ENCODE assay signal across 12 cellular contexts in genomic region chr19:49862411-49863253, GRCh38. TPM values are rescaled to one million over a fixed set of nuclear protein-coding genes. Genes with fewer than 3 reads are reported as not detected.
DNase-seq lines count a peak whose midpoint lies in the region; ATAC-seq and TF ChIP-seq lines count a peak whose summit lies in the region.
"Had no signal": no experiment of that assay in that cellular context is flagged by ENCODE, and none has a peak within 500 bp of the region (broad histone marks: within the 10 kb centered on the region; RNA-seq: fewer than 3 reads in every experiment).

No MANE protein-coding gene starts in this region.

- TF ChIP-seq POLR2A in stomach (IDR thresholded peaks at IDR 0.05), result no peak

- H3K4me3 ChIP-seq in heart right ventricle (no peak overlapping the region), stomach (no peak overlapping the region)
- H3K4me3 ChIP-seq: SJCRH30 had no signal

- H3K9me3 ChIP-seq in heart right ventricle, result no peaks in the 10 kb centered on the region
- no peaks in the 10 kb centered on the region for H3K9me3 ChIP-seq in stomach
- H3K9me3 ChIP-seq: SJCRH30 had no signal

- peaks cover 9% of the 10 kb centered on the region for H3K4me1 Mint-ChIP-seq in glutamatergic neuron (ENCODE audit: low read depth, unreplicated experiment)

- no peaks in the 10 kb centered on the region for H3K27me3 ChIP-seq in heart right ventricle
- H3K27me3 ChIP-seq in stomach, result no peaks in the 10 kb centered on the region
- H3K27me3 ChIP-seq: SJCRH30 had no signal

- peaks cover 0 to 74% (median 25%) of the 10 kb centered on the region in 9 donors for H3K36me3 ChIP-seq in heart right ventricle
- peaks cover 59 to 75% (median 72%) of the 10 kb centered on the region in 4 donors for H3K36me3 ChIP-seq in stomach

- no peak for TF ChIP-seq EP300 in stomach (IDR thresholded peaks at IDR 0.05)

- DNase-seq in Right ventricle myocardium inferior (ENCODE audit: missing footprints), result peak; percentile 66
- no peak for DNase-seq in heart right ventricle
- DNase-seq in NCI-H69 (lab: John Stamatoyannopoulos, UW), result peak; percentile 53
- DNase-seq in glutamatergic neuron, result peak; percentile 72
- DNase-seq in stomach, result no peak
- no peak for DNase-seq in NCI-H748 (lab: John Stamatoyannopoulos, UW; ENCODE audit: unreplicated experiment)
- DNase-seq: activated effector memory CD4-positive, alpha-beta T cell treated with anti-CD3 and anti-CD28 coated beads, Interleukin-2, amount 50 U/mL, for 16 hours; DMS79 treated with DMSO at 0.1 percent for 48 hours; natural killer cell had no signal

- ATAC-seq in Right ventricle myocardium inferior, result no peak
- no peak for ATAC-seq in heart right ventricle
- no peak for ATAC-seq in activated CD4-positive, CD25-positive, alpha-beta regulatory T cell treated with anti-CD3 and anti-CD28 coated beads, Interleukin-2, amount 50 U/mL, for 24 hours
- ATAC-seq in HG02884 (IDR thresholded peaks at IDR 0.05; ENCODE audit: unreplicated experiment), result no peak

- intact Hi-C loops in Right ventricle myocardium inferior (cut with DNase I), result no loop called here
- intact Hi-C loops in heart right ventricle (cut with DNase I), result loop anchor here in 1 of 10 donors (10.0 kb wide), 1 partner anchor 348 kb away; the partner anchor contains the start of gene FCGRT
- intact Hi-C loops in stomach (cut with DNase I; ENCODE audit: low total_unique reads), result no loop called here

- H3K27ac ChIP-seq in heart right ventricle (no peak overlapping the region), stomach (peak overlapping the region in 3 of 5 donors; percentile 53 to 78 (median 75))
- H3K27ac ChIP-seq: SJCRH30 had no signal

- 56 to 73% methylated on average over 47 of the region's 47 CpGs for WGBS in heart right ventricle, 2 donors
- WGBS in stomach, 5 donors, result 78 to 85% (median 84%) methylated on average over 44 to 47 of the region's 47 CpGs

- H3K9me3 Mint-ChIP-seq in glutamatergic neuron (ENCODE audit: unreplicated experiment), result peaks cover 10% of the 10 kb centered on the region
- H3K9me3 Mint-ChIP-seq: natural killer cell had no signal

- H3K4me1 ChIP-seq in heart right ventricle, result peaks cover 12 to 30% (median 24%) of the 10 kb centered on the region in 9 donors
- H3K4me1 ChIP-seq in stomach, result peaks cover 39 to 55% (median 48%) of the 10 kb centered on the region in 4 donors

- peaks cover 11% of the 10 kb centered on the region for H3K27me3 Mint-ChIP-seq in glutamatergic neuron (ENCODE audit: unreplicated experiment)

- TF ChIP-seq CTCF in heart right ventricle (IDR thresholded peaks at IDR 0.05), result peak in 1 of 9 donors; percentile 4
- TF ChIP-seq CTCF in glutamatergic neuron (IDR thresholded peaks at IDR 0.05; ENCODE audit: partially characterized antibody, unreplicated experiment), result peak; percentile 19
- TF ChIP-seq CTCF in stomach (IDR thresholded peaks at IDR 0.05), result no peak

- no peak overlapping the region for H3K27ac Mint-ChIP-seq in glutamatergic neuron (ENCODE audit: unreplicated experiment)

- no peak overlapping the region for H3K4me3 Mint-ChIP-seq in glutamatergic neuron (ENCODE audit: unreplicated experiment)
- H3K4me3 Mint-ChIP-seq: natural killer cell had no signal

- H3K36me3 Mint-ChIP-seq in glutamatergic neuron (ENCODE audit: unreplicated experiment), result no peaks in the 10 kb centered on the region
- H3K36me3 Mint-ChIP-seq: natural killer cell had no signal

RNA-seq across cellular contexts. Expression of gene PNKP, which starts 4.7 kb away (rescaled TPM):
- total RNA-seq in Right ventricle myocardium inferior (36.9 TPM), heart right ventricle (10 to 100 TPM; 24.0 to 43.9 (median 34.6) TPM), glutamatergic neuron (ENCODE audit: unreplicated experiment) (81.3 TPM), stomach (100 to 1,000 TPM in 3 of 5 donors, 10 to 100 TPM in 2; 30.3 to 208 (median 115) TPM)
- polyA plus RNA-seq in heart right ventricle (10 to 100 TPM; 31.8 to 91.7 TPM), stomach (10 to 100 TPM; 38.9 to 69.7 (median 39.7) TPM)

RNA-seq across cellular contexts. Expression of gene PTOV1, which starts 11.7 kb away (rescaled TPM):
- total RNA-seq in Right ventricle myocardium inferior (122 TPM), heart right ventricle (100 to 1,000 TPM in 3 of 10 donors, 10 to 100 TPM in 7; 67.8 to 137 (median 90.0) TPM), glutamatergic neuron (ENCODE audit: unreplicated experiment) (342 TPM), stomach (100 to 1,000 TPM in 3 of 5 donors, 10 to 100 TPM in 2; 45.0 to 186 (median 102) TPM)
- polyA plus RNA-seq in heart right ventricle (100 to 1,000 TPM; 107 to 220 TPM), stomach (100 to 1,000 TPM; 117 to 131 (median 118) TPM)

RNA-seq across cellular contexts. Expression of gene AKT1S1, which starts 14.5 kb away (rescaled TPM):
- 37.2 TPM for total RNA-seq in Right ventricle myocardium inferior
- total RNA-seq in heart right ventricle, result 10 to 100 TPM; 26.0 to 51.9 (median 32.4) TPM
- 10 to 100 TPM; 42.6 to 48.1 TPM for polyA plus RNA-seq in heart right ventricle
- total RNA-seq in glutamatergic neuron (ENCODE audit: unreplicated experiment), result 23.7 TPM
- 10 to 100 TPM in 4 of 5 donors, 1 to 10 TPM in 1; 3.5 to 63.7 (median 10.7) TPM for total RNA-seq in stomach
- polyA plus RNA-seq in stomach, result 10 to 100 TPM; 35.5 to 41.0 (median 38.3) TPM

RNA-seq across cellular contexts. Expression of gene TBC1D17, which starts 14.9 kb away (rescaled TPM):
- total RNA-seq in Right ventricle myocardium inferior (44.9 TPM), heart right ventricle (10 to 100 TPM; 40.6 to 57.9 (median 50.6) TPM), glutamatergic neuron (ENCODE audit: unreplicated experiment) (56.8 TPM), stomach (10 to 100 TPM; 10.5 to 77.1 (median 42.4) TPM)
- polyA plus RNA-seq in heart right ventricle (10 to 100 TPM; 30.4 to 41.7 TPM), stomach (10 to 100 TPM; 33.5 to 33.6 (median 33.6) TPM)

RNA-seq across cellular contexts. Expression of gene IL4I1, which starts 34.1 kb away (rescaled TPM):
- 0.30 TPM for total RNA-seq in Right ventricle myocardium inferior
- total RNA-seq in heart right ventricle, result 10 to 100 TPM in 1 of 10 donors, under 1 TPM in 7, not detected in 2; 0.26 to 26.9 (median 0.60) TPM
- polyA plus RNA-seq in heart right ventricle, result under 1 TPM in 1 of 2 donors, not detected in 1; 0.33 TPM
- 0.59 TPM for total RNA-seq in glutamatergic neuron (ENCODE audit: unreplicated experiment)
- total RNA-seq in stomach, result under 1 TPM in 3 of 5 donors, not detected in 2; 0.45 to 0.73 (median 0.58) TPM
- 1 to 10 TPM in 1 of 3 donors, under 1 TPM in 2; 0.56 to 1.1 (median 0.76) TPM for polyA plus RNA-seq in stomach
- total RNA-seq: SJCRH30 had no signal

Comparison
In these comparisons a context has a peak if more than half of its experiments do, and no peak if none do; other contexts are left out.
1. DNase-seq: peak in Right ventricle myocardium inferior (single experiment), NCI-H69 (single experiment) and glutamatergic neuron (single experiment); none in heart right ventricle (0 of 2), stomach (single experiment) and NCI-H748 (single experiment).
2. H3K27ac ChIP-seq: peak in stomach (3 of 5); none in heart right ventricle (0 of 10).